ENCODE assay signal across 10 cellular contexts in the genomic region with DNA sequence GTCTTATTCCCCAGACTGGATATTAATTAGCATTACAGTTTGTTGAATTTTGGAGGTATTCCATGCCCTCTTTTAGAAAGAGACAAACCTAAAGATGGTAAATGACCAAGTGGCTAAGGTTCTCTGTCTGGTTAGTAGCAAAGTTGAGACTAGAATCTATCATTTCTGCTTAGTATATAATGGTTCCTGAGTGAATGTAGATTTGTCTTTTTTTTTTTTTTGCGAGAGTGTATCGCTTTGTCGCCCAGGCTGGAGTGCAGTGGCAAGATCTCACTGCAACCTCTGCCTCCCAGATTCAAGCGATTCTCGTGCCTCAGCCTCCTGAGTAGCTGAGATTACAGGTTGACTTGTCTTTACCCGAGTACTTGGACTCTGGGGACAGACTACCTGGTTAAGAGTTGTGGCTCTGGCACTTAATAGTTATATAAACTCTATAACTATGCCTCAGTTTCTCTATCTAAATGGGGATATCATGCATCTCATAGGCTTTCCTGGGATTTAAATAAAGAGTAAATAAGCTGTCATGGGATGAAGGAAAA. TPM values are rescaled to one million over a fixed set of nuclear protein-coding genes. Genes with fewer than 3 reads are reported as not detected.
DNase-seq lines count a peak whose midpoint lies in the region; ATAC-seq and TF ChIP-seq lines count a peak whose summit lies in the region.
"Had no signal": no experiment of that assay in that cellular context is flagged by ENCODE, and none has a peak within 500 bp of the region (broad histone marks: within the 10 kb centered on the region; RNA-seq: fewer than 3 reads in every experiment).

No MANE protein-coding gene starts in this region.

- H3K36me3 Mint-ChIP-seq in activated CD8-positive, alpha-beta T cell treated with anti-CD3 and anti-CD28 coated beads for 36 hours (ENCODE audit: low read depth): peaks cover 31% of the 10 kb centered on the region
- H3K36me3 Mint-ChIP-seq in immature natural killer cell: peaks cover 0 to 4% (median 4%) of the 10 kb centered on the region in 3 donors

- H2AFZ ChIP-seq in HCT116 (ENCODE audit: low read depth, low read length, poor library complexity, severe bottlenecking): no peak overlapping the region

- no peaks in the 10 kb centered on the region for H3K9me2 ChIP-seq in HCT116 (ENCODE audit: insufficient read depth)

- H3K36me3 ChIP-seq in BE2C (peaks cover 14% of the 10 kb centered on the region), HCT116 (ENCODE audit: control insufficient read depth in 1 of 2, insufficient read depth in 2 of 2, low read length in 2 of 2) (no peaks in the 10 kb centered on the region; a peak in 1 of 4 replicates)
- H3K36me3 ChIP-seq: uterus had no signal

- ATAC-seq in HCT116 (no peak), GM18511 (IDR thresholded peaks at IDR 0.05; ENCODE audit: unreplicated experiment) (no peak), HG02623 (IDR thresholded peaks at IDR 0.05; ENCODE audit: unreplicated experiment) (no peak)
- no peak for ATAC-seq in activated CD8-positive, alpha-beta T cell treated with anti-CD3 and anti-CD28 coated beads for 36 hours

- no peak for TF ChIP-seq POLR2A in HCT116 (IDR thresholded peaks at IDR 0.05; ENCODE audit: borderline replicate concordance, extremely low read depth, insufficient read depth, insufficient read length)

- H3K27ac Mint-ChIP-seq in activated CD8-positive, alpha-beta T cell treated with anti-CD3 and anti-CD28 coated beads for 36 hours: peak overlapping the region; percentile 74
- H3K27ac Mint-ChIP-seq in immature natural killer cell: peak overlapping the region in 5 of 6 donors; percentile 9 to 51 (median 20)

- H3K27me3 Mint-ChIP-seq in activated CD8-positive, alpha-beta T cell treated with anti-CD3 and anti-CD28 coated beads for 36 hours: no peaks in the 10 kb centered on the region
- H3K27me3 Mint-ChIP-seq in immature natural killer cell (ENCODE audit: low read depth in 3 of 3): peaks cover 10 to 16% (median 14%) of the 10 kb centered on the region in 3 donors

- intact Hi-C loops in HCT116 (cut with micrococcal nuclease): no loop called here
- intact Hi-C loops in activated CD8-positive, alpha-beta T cell treated with anti-CD3 and anti-CD28 coated beads for 36 hours (cut with micrococcal nuclease): loop anchor here (2.0 to 10.0 kb wide), 2 partner anchors 43 to 239 kb away; no protein-coding TSS in a partner anchor

- no peak overlapping the region for H3K27ac ChIP-seq in HCT116 (ENCODE audit: low read depth, low read length)

- CTCF ChIA-PET in HCT116 (lab: Charles Lee): no interaction called here
- CTCF ChIA-PET in activated CD8-positive, alpha-beta T cell treated with anti-CD3 and anti-CD28 coated beads for 36 hours (lab: Charles Lee): interaction anchor here (1.4 to 1.7 kb wide), 3 partner anchors 52 to 91 kb away, joined by 3 to 4 read pairs (median 3); no protein-coding TSS in a partner anchor

- POLR2A ChIA-PET in HCT116 (lab: Charles Lee): no interaction called here
- POLR2A ChIA-PET in activated CD8-positive, alpha-beta T cell treated with anti-CD3 and anti-CD28 coated beads for 36 hours (lab: Charles Lee): interaction anchor here (1.5 to 1.7 kb wide), 2 partner anchors 51 to 252 kb away, joined by 4 read pairs; partner anchors contain the start of genes MTRF1 and WBP4

- H3K4me3 Mint-ChIP-seq in activated CD8-positive, alpha-beta T cell treated with anti-CD3 and anti-CD28 coated beads for 36 hours: peak overlapping the region; percentile 94
- H3K4me3 Mint-ChIP-seq in immature natural killer cell: peak overlapping the region; percentile 29 to 98 (median 64)

- H3K4me1 ChIP-seq in BE2C (no peaks in the 10 kb centered on the region), HCT116 (ENCODE audit: control insufficient read depth in 1 of 2, insufficient read depth in 2 of 2, low read length in 2 of 2) (peaks cover 5 to 12% of the 10 kb centered on the region in 2 experiments; a peak in 3 of 4 replicates)
- H3K4me1 ChIP-seq: uterus had no signal

- no peak overlapping the region for H3K9ac ChIP-seq in HCT116 (ENCODE audit: low read length)

- RAD21 ChIA-PET in HCT116 (lab: Charles Lee; ENCODE audit: low non-redundant PET in 1 of 2, low total read pairs in 2 of 2, uncharacterized antibody in 2 of 2, unreplicated experiment in 2 of 2): no interaction called here

- peak overlapping the region; percentile 80; the same call in 1 of the 2 replicates for H3K4me2 ChIP-seq in HCT116 (ENCODE audit: low read length)

- H3K79me2 ChIP-seq in HCT116 (ENCODE audit: insufficient read depth, low read length): peaks cover 76% of the 10 kb centered on the region

- no TSS peak for BruUV-seq in HCT116 (replicated peaks; lab: Mats Ljungman, UMichigan)

- H4K20me1 ChIP-seq in HCT116 (ENCODE audit: insufficient read depth): 0 out of 2 replicates have a peak, but pooled peaks cover 6% of the 10 kb centered on the region

- H3K4me3 ChIP-seq in BE2C (ENCODE audit: low read depth, low read length) (peak overlapping the region; percentile 100), HCT116 (replicated peaks in 1 of 2; ENCODE audit: low read depth in 1 of 2, low read length in 2 of 2) (no peak overlapping the region)

- DNase-seq in BE2C (no peak), HCT116 (ENCODE audit: low read depth, low spot score) (no peak), immature natural killer cell (no peak), cerebellar nuclear complex (lab: John Stamatoyannopoulos, UW) (no peak), D341Med (ENCODE audit: low spot score) (no peak)
- DNase-seq in activated CD8-positive, alpha-beta T cell treated with anti-CD3 and anti-CD28 coated beads for 36 hours: peak; percentile 19
- DNase-seq: NCI-H187 treated with DMSO at 0.1 percent for 48 hours, uterus had no signal

- TF ChIP-seq CTCF in BE2C (IDR thresholded peaks at IDR 0.05; ENCODE audit: low read depth, low read length): no peak
- no peak for TF ChIP-seq CTCF in HCT116 (IDR thresholded peaks at IDR 0.05 in 2 of 3, conservative IDR thresholded peaks at IDR 0.05 in 1 of 3; ENCODE audit: borderline replicate concordance in 1 of 3, insufficient read depth in 1 of 3, low read depth in 2 of 3, low read length in 2 of 3)
- TF ChIP-seq CTCF in activated CD8-positive, alpha-beta T cell treated with anti-CD3 and anti-CD28 coated beads for 36 hours (IDR thresholded peaks at IDR 0.05): no peak

- peaks cover 46% of the 10 kb centered on the region for H3K4me1 Mint-ChIP-seq in activated CD8-positive, alpha-beta T cell treated with anti-CD3 and anti-CD28 coated beads for 36 hours (ENCODE audit: low read depth)
- H3K4me1 Mint-ChIP-seq in immature natural killer cell: peaks cover 56 to 75% of the 10 kb centered on the region in 2 donors

- no peaks in the 10 kb centered on the region for H3K9me3 Mint-ChIP-seq in activated CD8-positive, alpha-beta T cell treated with anti-CD3 and anti-CD28 coated beads for 36 hours
- no peaks in the 10 kb centered on the region for H3K9me3 Mint-ChIP-seq in immature natural killer cell

- TF ChIP-seq RAD21 in HCT116 (IDR thresholded peaks at IDR 0.05; ENCODE audit: low read depth): no peak

- H3K27me3 ChIP-seq in BE2C (no peaks in the 10 kb centered on the region), HCT116 (ENCODE audit: insufficient read depth, low read length) (no peaks in the 10 kb centered on the region)
- H3K27me3 ChIP-seq: uterus had no signal

- H3K9me3 ChIP-seq in BE2C (no peaks in the 10 kb centered on the region), HCT116 (ENCODE audit: control insufficient read depth in 1 of 2, insufficient read depth in 1 of 2, low read depth in 1 of 2, low read length in 2 of 2) (no peaks in the 10 kb centered on the region)
- H3K9me3 ChIP-seq: uterus had no signal

TF ChIP-seq in HCT116, 20 proteins besides CTCF, POLR2A, EP300 and RAD21:
- TF ChIP-seq ATF3 (IDR thresholded peaks at IDR 0.05) (no peak), FOSL1 (IDR thresholded peaks at IDR 0.05; ENCODE audit: low read depth) (no peak), YY1 (IDR thresholded peaks at IDR 0.05; ENCODE audit: extremely low read depth, insufficient replicate concordance, low read depth, low read length) (no peak), ELF1 (IDR thresholded peaks at IDR 0.05; ENCODE audit: borderline replicate concordance, low read depth) (no peak), ZFX (IDR thresholded peaks at IDR 0.05) (no peak)

RNA-seq across cellular contexts. Expression of gene NAA16, which starts 2.7 kb away (rescaled TPM):
- polyA plus RNA-seq in BE2C (2012; ENCODE audit: insufficient read depth, insufficient read length, low read depth): 12.2 TPM
- 19.1 TPM for total RNA-seq in HCT116 (2021; ENCODE audit: unreplicated experiment)
- polyA plus RNA-seq in HCT116 (2012): 3.3 and 4.0 TPM in 2 replicates
- 10 to 100 TPM; 23.5 to 32.8 TPM for total RNA-seq in activated CD8-positive, alpha-beta T cell treated with anti-CD3 and anti-CD28 coated beads for 36 hours
- polyA plus RNA-seq in immature natural killer cell: 10 to 100 TPM in 2 of 3 donors, 1 to 10 TPM in 1; 9.0 to 17.1 (median 10.7) TPM

RNA-seq across cellular contexts. Expression of gene MTRF1, which starts 50.4 kb away (rescaled TPM):
- polyA plus RNA-seq in BE2C (2012; ENCODE audit: insufficient read depth, insufficient read length, low read depth): 7.2 TPM
- total RNA-seq in HCT116 (2021; ENCODE audit: unreplicated experiment): 11.4 TPM
- polyA plus RNA-seq in HCT116 (2012): 4.4 and 6.1 TPM in 2 replicates
- 10 to 100 TPM; 22.6 to 23.4 TPM for total RNA-seq in activated CD8-positive, alpha-beta T cell treated with anti-CD3 and anti-CD28 coated beads for 36 hours
- polyA plus RNA-seq in immature natural killer cell: 1 to 10 TPM; 5.4 to 8.3 (median 7.3) TPM
